ENCODE assay signal across 8 cellular contexts in the genomic region with DNA sequence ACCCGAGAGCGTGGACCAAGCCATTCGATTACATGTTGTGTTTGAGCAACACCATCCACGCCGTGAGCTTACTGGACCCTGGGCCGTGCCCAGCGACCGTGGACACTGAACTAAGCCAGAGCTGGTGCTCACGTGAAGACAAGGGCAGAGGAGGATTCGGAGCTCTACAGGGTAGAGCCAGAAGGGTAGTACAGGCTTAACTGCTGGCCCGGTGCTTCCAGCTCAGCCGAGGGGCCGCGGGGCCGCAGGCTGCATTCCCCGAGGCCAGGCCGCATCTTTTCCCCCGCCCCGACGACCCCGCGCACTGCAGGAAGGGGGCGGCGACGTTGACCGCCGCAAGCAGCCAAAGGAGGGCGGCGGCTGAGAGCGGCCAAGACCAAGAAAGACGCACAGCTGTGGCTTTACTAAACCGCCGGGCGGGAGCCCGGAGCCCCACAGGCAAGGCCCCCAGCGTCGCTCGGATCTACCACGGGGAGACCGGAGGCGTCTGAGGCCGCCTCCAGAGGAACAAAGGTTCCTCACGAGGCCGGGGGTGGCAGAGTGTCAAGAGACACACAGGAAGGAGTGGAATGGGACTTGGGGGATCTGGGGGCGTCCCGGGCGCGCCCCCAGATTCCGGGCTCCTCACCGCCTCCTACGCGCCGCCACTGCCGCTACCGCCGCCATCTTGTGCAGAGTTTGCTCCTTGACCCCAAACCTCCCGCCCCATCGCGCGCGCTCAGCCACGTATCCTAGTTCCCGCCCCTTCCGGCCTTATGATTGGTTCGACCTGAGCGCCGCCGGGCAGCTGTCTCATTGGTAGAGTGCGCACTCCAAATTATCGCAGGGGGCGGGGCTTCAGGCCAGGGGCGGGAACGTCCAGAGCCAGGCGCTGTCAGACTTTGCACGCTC. TPM values are rescaled to one million over a fixed set of nuclear protein-coding genes. Genes with fewer than 3 reads are reported as not detected.
DNase-seq lines count a peak whose midpoint lies in the region; ATAC-seq and TF ChIP-seq lines count a peak whose summit lies in the region.

GANAB (minus strand) TSS at position 680 of the 891 bp plus-strand sequence; CDS start at position 666, 14 bp downstream.

- peak within 1 kb of the TSS; percentile 85 for H3K14ac ChIP-seq in H9 (ENCODE audit: insufficient read depth, low read length)

- H3K27ac Mint-ChIP-seq in H9 (peak within 1 kb of the TSS; percentile 84 to 98 (median 98)), nephron progenitor cell (peak within 1 kb of the TSS; percentile 99)
- H3K27ac Mint-ChIP-seq in stimulated activated naive CD8-positive, alpha-beta T cell treated with anti-CD3 and anti-CD28 coated beads, Interleukin-15, amount 100 ng/mL, for 72 hours: peak within 1 kb of the TSS; percentile 97 to 98

- no peak within 1 kb of the TSS; the same call in 1 of the 2 replicates for H3K4ac ChIP-seq in H9 (ENCODE audit: low read depth, low read length)

- peak within 1 kb of the TSS; percentile 74 for H3K4me2 ChIP-seq in H9 (ENCODE audit: insufficient read depth, insufficient read length, low read length)

- H2BK15ac ChIP-seq in H9 (ENCODE audit: low read depth, low read length): no peak within 1 kb of the TSS

- no CpG with 5 or more reads among the region's 75 CpGs for WGBS in H9 (ENCODE audit: extremely low coverage, insufficient read length, low lambda C conversion rate)

- no peak within 1 kb of the TSS for H3K56ac ChIP-seq in H9 (ENCODE audit: insufficient read length, low read depth, low read length)

- no peak within 1 kb of the TSS for H2BK5ac ChIP-seq in H9 (ENCODE audit: insufficient read length, low read length)

- H3K27ac ChIP-seq in H9 (ENCODE audit: insufficient read length, low read depth, low read length): no peak within 1 kb of the TSS

- peak; percentile 99 for DNase-seq in EL
- DNase-seq in H9: peak; percentile 98
- DNase-seq in MG63: peak; percentile 99
- DNase-seq in SHP77 treated with DMSO at 0.1 percent for 48 hours (lab: John Stamatoyannopoulos, UW): peak; percentile 86
- peak; percentile 100 for DNase-seq in activated effector memory CD4-positive, alpha-beta T cell treated with anti-CD3 and anti-CD28 coated beads, Interleukin-2, amount 50 U/mL, for 16 hours
- peak; percentile 96 for DNase-seq in fibroblast of the aortic adventitia (ENCODE audit: low read depth)
- DNase-seq in nephron progenitor cell: peak; percentile 99
- DNase-seq in stimulated activated naive CD8-positive, alpha-beta T cell treated with anti-CD3 and anti-CD28 coated beads, Interleukin-15, amount 100 ng/mL, for 72 hours: peak; percentile 97 to 98

- H3T11ph ChIP-seq in H9 (ENCODE audit: low read length): no peak within 1 kb of the TSS

- H3K9ac ChIP-seq in H9 (ENCODE audit: extremely low read depth, insufficient read length, low read length): peak within 1 kb of the TSS; percentile 86

- no peaks in the 10 kb centered on the region for H3K9me3 ChIP-seq in H9 (ENCODE audit: control insufficient read depth, low read depth, low read length)
- H3K9me3 ChIP-seq in MG63: no peaks in the 10 kb centered on the region

- peak within 1 kb of the TSS; percentile 81 for H3K18ac ChIP-seq in H9 (ENCODE audit: insufficient read length, low read depth, low read length)

- H3K27me3 Mint-ChIP-seq in H9 (ENCODE audit: low read depth) (no peaks in the 10 kb centered on the region), nephron progenitor cell (ENCODE audit: low read depth, poor library complexity) (peaks cover 6% of the 10 kb centered on the region)
- H3K27me3 Mint-ChIP-seq in stimulated activated naive CD8-positive, alpha-beta T cell treated with anti-CD3 and anti-CD28 coated beads, Interleukin-15, amount 100 ng/mL, for 72 hours: no peaks in the 10 kb centered on the region

- H3K4me1 Mint-ChIP-seq in H9 (peaks cover 7 to 9% of the 10 kb centered on the region in 2 experiments), nephron progenitor cell (peaks cover 25% of the 10 kb centered on the region)
- peaks cover 58% of the 10 kb centered on the region for H3K4me1 Mint-ChIP-seq in stimulated activated naive CD8-positive, alpha-beta T cell treated with anti-CD3 and anti-CD28 coated beads, Interleukin-15, amount 100 ng/mL, for 72 hours

- no peak within 1 kb of the TSS for H2BK20ac ChIP-seq in H9 (ENCODE audit: low read depth, low read length, poor library complexity, severe bottlenecking)

- H2BK12ac ChIP-seq in H9 (ENCODE audit: insufficient read length, low read depth, low read length): no peak within 1 kb of the TSS

- no peak within 1 kb of the TSS for H3K23ac ChIP-seq in H9 (ENCODE audit: insufficient read length, low read depth, low read length)

- H3K27me3 ChIP-seq in H9 (ENCODE audit: insufficient read depth, low read length) (no peaks in the 10 kb centered on the region), MG63 (no peaks in the 10 kb centered on the region)

- no peak within 1 kb of the TSS for H2AK5ac ChIP-seq in H9 (ENCODE audit: insufficient read length, low read length)

- no peak within 1 kb of the TSS for H4K5ac ChIP-seq in H9 (ENCODE audit: insufficient read length, low read depth, low read length)

- no peak within 1 kb of the TSS for H2AFZ ChIP-seq in H9 (ENCODE audit: low read length)

- H3K9me3 Mint-ChIP-seq in H9 (no peaks in the 10 kb centered on the region), nephron progenitor cell (no peaks in the 10 kb centered on the region)
- H3K9me3 Mint-ChIP-seq in stimulated activated naive CD8-positive, alpha-beta T cell treated with anti-CD3 and anti-CD28 coated beads, Interleukin-15, amount 100 ng/mL, for 72 hours: no peaks in the 10 kb centered on the region

- H3K79me1 ChIP-seq in H9 (ENCODE audit: insufficient read depth, low read depth, low read length, poor library complexity, severe bottlenecking): no peaks in the 10 kb centered on the region

- TF ChIP-seq CTCF in H9 (conservative IDR thresholded peaks at IDR 0.05): no peak
- no peak for TF ChIP-seq CTCF in fibroblast of the aortic adventitia (IDR thresholded peaks at IDR 0.05; ENCODE audit: insufficient read depth, low read length)
- TF ChIP-seq CTCF in nephron progenitor cell (IDR thresholded peaks at IDR 0.05): no peak

- peak within 1 kb of the TSS; percentile 96 for H3K4me3 ChIP-seq in MG63
- peak within 1 kb of the TSS; percentile 93 for H3K4me3 ChIP-seq in fibroblast of the aortic adventitia (ENCODE audit: low read depth, low read length)

- H3K79me2 ChIP-seq in H9 (ENCODE audit: insufficient read depth, low read length): peaks cover 10% of the 10 kb centered on the region; the same call in 1 of the 2 replicates

- H3K23me2 ChIP-seq in H9 (ENCODE audit: insufficient read length, low read depth, low read length, poor library complexity, severe bottlenecking): peaks cover 5% of the 10 kb centered on the region

- H3K4me3 Mint-ChIP-seq in H9: peak within 1 kb of the TSS; percentile 98 to 100
- H3K4me3 Mint-ChIP-seq in nephron progenitor cell: peak within 1 kb of the TSS; percentile 99
- H3K4me3 Mint-ChIP-seq in stimulated activated naive CD8-positive, alpha-beta T cell treated with anti-CD3 and anti-CD28 coated beads, Interleukin-15, amount 100 ng/mL, for 72 hours: peak within 1 kb of the TSS; percentile 95 to 97

- peaks cover 3% of the 10 kb centered on the region; the same call in 1 of the 2 replicates for H3K4me1 ChIP-seq in H9 (ENCODE audit: insufficient read depth, low read length)

- no peaks in the 10 kb centered on the region for H4K20me1 ChIP-seq in H9 (ENCODE audit: control insufficient read depth, insufficient read depth, insufficient read length)

- ATAC-seq in stimulated activated naive CD8-positive, alpha-beta T cell treated with anti-CD3 and anti-CD28 coated beads, Interleukin-15, amount 100 ng/mL, for 72 hours: peak; percentile 97

- H2BK120ac ChIP-seq in H9 (ENCODE audit: low read depth, low read length, poor library complexity, severe bottlenecking): no peak within 1 kb of the TSS

- H4K8ac ChIP-seq in H9 (replicated peaks; ENCODE audit: insufficient read length, low read depth, low read length): no peak within 1 kb of the TSS

- H3K36me3 ChIP-seq in MG63: peaks cover 61% of the 10 kb centered on the region

- peaks cover 14 to 46% (median 29%) of the 10 kb centered on the region in 3 experiments for H3K36me3 Mint-ChIP-seq in H9 (ENCODE audit: insufficient read depth in 1 of 3, low read depth in 3 of 3)
- H3K36me3 Mint-ChIP-seq in nephron progenitor cell (ENCODE audit: low read depth): peaks cover 24% of the 10 kb centered on the region

- no peak within 1 kb of the TSS for H4K91ac ChIP-seq in H9 (ENCODE audit: insufficient read length, low read depth, low read length)

RNA-seq across cellular contexts. Expression of gene GANAB, which starts in this region (rescaled TPM):
- total RNA-seq in H9 (2021): 387 TPM in 2 replicates
- total RNA-seq in MG63 (2014; rRNA removed; shearing (Covaris generic); ENCODE audit: low replicate concordance): 496 and 667 TPM in 2 replicates
- total RNA-seq in fibroblast of the aortic adventitia (ENCODE audit: low replicate concordance): 203 and 208 TPM in 2 replicates
